In the genomic region with DNA sequence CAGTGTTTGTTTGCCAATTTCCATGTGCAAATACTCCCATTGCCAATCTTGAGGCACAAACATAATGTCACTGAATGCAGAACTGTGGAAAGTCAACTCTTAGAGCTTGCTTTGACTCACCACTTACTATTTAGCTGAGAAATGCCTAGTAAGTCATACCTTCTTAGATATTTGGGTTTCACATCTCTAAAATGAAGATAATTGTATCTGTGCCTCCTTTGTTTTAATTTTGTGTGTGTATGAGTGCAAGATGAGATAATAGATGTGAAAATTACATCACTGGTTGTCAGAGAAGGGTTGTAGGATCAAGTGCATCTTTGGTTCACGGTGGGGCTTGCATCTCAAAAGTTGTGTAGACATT, we compare ENCODE assay signal across 24 cellular contexts.
"Had no signal": no experiment of that assay in that cellular context is flagged by ENCODE, and none has a peak within 500 bp of the region (broad histone marks: within the 10 kb centered on the region; RNA-seq: fewer than 3 reads in every experiment).

No MANE protein-coding gene starts in this region.

- H3K79me2 ChIP-seq: hepatocyte had no signal

- H2AFZ ChIP-seq: hepatocyte had no signal

- DNase-seq: colonic mucosa; cortex of kidney; effector CD8-positive, alpha-beta T cell; effector memory CD8-positive, alpha-beta T cell; endodermal cell; foreskin keratinocyte; heart left ventricle; hypothalamus; immature natural killer cell; islet precursor cell; kidney; kidney glomerular epithelial cell; left colon; left lung; left ventricle myocardium superior; lower lobe of right lung; mesenchymal stem cell; mucosa of descending colon; naive B cell had no signal

- H3K36me3 ChIP-seq: colonic mucosa, esophagus muscularis mucosa, gastroesophageal sphincter, heart left ventricle, left lung, lower lobe of right lung had no signal

- H3K4me3 ChIP-seq: colonic mucosa, esophagus muscularis mucosa, gastroesophageal sphincter, heart left ventricle, hepatocyte, left lung, lower lobe of right lung, mucosa of descending colon had no signal

- H3K4me1 ChIP-seq: colonic mucosa, esophagus muscularis mucosa, gastroesophageal sphincter, heart left ventricle, left lung, lower lobe of right lung had no signal

- H3K27ac ChIP-seq: colonic mucosa, epithelial cell of prostate, esophagus muscularis mucosa, foreskin keratinocyte, gastroesophageal sphincter, heart left ventricle, hepatocyte, left lung, lower lobe of right lung had no signal

- ATAC-seq: effector memory CD8-positive, alpha-beta T cell; foreskin keratinocyte; gastroesophageal sphincter; heart left ventricle; left colon; left lung; left ventricle myocardium superior; lower lobe of right lung; mucosa of descending colon had no signal

- H3K9me3 ChIP-seq: colonic mucosa, esophagus muscularis mucosa, gastroesophageal sphincter, heart left ventricle, left lung, lower lobe of right lung, mucosa of descending colon had no signal

- H3K4me2 ChIP-seq: hepatocyte had no signal

- H3K27me3 ChIP-seq: colonic mucosa, esophagus muscularis mucosa, foreskin keratinocyte, gastroesophageal sphincter, heart left ventricle, hepatocyte, left lung had no signal

- FAIRE-seq: frontal cortex had no signal
